1 cellular context compared by ENCODE assay signal in the genomic region with DNA sequence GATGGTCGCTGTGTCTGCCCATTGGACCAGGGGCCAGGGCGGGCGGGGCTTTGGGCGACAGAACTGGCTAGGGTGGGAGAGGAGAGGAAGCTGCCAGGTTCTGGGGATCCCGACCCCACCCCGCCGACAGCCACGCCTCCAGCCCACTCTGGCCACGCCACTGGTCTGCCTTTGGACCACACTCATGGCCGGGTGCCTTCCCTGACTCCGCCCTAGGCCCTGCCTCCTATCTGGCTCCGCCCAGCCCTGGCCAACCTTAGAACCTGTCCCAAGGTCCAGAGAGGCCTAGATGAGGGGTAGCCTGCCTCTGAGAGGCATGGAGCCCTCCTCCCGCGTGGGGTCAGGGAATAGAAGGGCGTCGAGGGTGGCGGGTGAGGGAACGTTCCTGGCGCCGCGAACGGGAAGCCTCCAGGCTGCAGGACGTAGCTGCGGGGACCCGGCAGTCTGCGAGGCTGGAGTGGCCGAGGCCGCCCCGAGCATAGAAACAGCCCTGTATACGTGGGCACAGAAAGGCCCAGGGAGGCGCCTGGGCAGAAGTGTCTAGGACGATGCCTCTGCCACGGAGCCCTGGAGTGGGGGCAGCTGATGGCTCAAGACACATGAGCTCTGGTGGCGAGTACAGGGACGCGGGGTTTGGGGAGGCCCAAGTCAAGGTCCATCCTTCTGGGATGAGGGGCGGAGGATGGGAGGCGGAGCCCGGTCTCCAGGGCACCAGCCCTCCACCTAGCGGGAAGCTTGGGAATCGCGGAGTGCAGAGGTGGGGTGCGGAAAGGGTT.
A peak's percentile ranks its signal among the peaks of the same experiment; 100 is the strongest.
TF ChIP-seq lines count a peak whose summit lies in the region.

No MANE protein-coding gene starts in this region.

TF ChIP-seq in HepG2, 621 proteins besides CTCF, POLR2A, EP300 and RAD21 (continued from another document and continues in another):
- TF ChIP-seq, protein P1, sequence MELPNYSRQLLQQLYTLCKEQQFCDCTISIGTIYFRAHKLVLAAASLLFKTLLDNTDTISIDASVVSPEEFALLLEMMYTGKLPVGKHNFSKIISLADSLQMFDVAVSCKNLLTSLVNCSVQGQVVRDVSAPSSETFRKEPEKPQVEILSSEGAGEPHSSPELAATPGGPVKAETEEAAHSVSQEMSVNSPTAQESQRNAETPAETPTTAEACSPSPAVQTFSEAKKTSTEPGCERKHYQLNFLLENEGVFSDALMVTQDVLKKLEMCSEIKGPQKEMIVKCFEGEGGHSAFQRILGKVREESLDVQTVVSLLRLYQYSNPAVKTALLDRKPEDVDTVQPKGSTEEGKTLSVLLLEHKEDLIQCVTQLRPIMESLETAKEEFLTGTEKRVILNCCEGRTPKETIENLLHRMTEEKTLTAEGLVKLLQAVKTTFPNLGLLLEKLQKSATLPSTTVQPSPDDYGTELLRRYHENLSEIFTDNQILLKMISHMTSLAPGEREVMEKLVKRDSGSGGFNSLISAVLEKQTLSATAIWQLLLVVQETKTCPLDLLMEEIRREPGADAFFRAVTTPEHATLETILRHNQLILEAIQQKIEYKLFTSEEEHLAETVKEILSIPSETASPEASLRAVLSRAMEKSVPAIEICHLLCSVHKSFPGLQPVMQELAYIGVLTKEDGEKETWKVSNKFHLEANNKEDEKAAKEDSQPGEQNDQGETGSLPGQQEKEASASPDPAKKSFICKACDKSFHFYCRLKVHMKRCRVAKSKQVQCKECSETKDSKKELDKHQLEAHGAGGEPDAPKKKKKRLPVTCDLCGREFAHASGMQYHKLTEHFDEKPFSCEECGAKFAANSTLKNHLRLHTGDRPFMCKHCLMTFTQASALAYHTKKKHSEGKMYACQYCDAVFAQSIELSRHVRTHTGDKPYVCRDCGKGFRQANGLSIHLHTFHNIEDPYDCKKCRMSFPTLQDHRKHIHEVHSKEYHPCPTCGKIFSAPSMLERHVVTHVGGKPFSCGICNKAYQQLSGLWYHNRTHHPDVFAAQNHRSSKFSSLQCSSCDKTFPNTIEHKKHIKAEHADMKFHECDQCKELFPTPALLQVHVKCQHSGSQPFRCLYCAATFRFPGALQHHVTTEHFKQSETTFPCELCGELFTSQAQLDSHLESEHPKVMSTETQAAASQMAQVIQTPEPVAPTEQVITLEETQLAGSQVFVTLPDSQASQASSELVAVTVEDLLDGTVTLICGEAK (IDR thresholded peaks at IDR 0.05): no peak
- TF ChIP-seq, protein P1 (CRISPR knock-in tag; IDR thresholded peaks at IDR 0.05): peak; percentile 34; the same call in 1 of the 2 replicates
- no peak; the same call in 1 of the 2 replicates for TF ChIP-seq IRF9 (CRISPR knock-in tag; IDR thresholded peaks at IDR 0.05; ENCODE audit: borderline replicate concordance)
- peak; percentile 78; the same call in 1 of the 2 replicates for TF ChIP-seq ZNF350 (CRISPR knock-in tag; IDR thresholded peaks at IDR 0.05; ENCODE audit: borderline replicate concordance, low read depth)
- peak; percentile 43; the same call in 1 of the 2 replicates for TF ChIP-seq NKX3-1 (CRISPR knock-in tag; IDR thresholded peaks at IDR 0.05)
- TF ChIP-seq ZNF335 (CRISPR knock-in tag; IDR thresholded peaks at IDR 0.05): peak; percentile 70
- TF ChIP-seq, protein P2, sequence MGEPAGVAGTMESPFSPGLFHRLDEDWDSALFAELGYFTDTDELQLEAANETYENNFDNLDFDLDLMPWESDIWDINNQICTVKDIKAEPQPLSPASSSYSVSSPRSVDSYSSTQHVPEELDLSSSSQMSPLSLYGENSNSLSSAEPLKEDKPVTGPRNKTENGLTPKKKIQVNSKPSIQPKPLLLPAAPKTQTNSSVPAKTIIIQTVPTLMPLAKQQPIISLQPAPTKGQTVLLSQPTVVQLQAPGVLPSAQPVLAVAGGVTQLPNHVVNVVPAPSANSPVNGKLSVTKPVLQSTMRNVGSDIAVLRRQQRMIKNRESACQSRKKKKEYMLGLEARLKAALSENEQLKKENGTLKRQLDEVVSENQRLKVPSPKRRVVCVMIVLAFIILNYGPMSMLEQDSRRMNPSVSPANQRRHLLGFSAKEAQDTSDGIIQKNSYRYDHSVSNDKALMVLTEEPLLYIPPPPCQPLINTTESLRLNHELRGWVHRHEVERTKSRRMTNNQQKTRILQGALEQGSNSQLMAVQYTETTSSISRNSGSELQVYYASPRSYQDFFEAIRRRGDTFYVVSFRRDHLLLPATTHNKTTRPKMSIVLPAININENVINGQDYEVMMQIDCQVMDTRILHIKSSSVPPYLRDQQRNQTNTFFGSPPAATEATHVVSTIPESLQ (CRISPR knock-in tag; conservative IDR thresholded peaks at IDR 0.05): no peak
- TF ChIP-seq LCORL (IDR thresholded peaks at IDR 0.05): no peak
- peak; percentile 86 for TF ChIP-seq LCORL (CRISPR knock-in tag; IDR thresholded peaks at IDR 0.05)
- TF ChIP-seq TBX2 (CRISPR knock-in tag; IDR thresholded peaks at IDR 0.05; ENCODE audit: borderline replicate concordance): peak; percentile 63; the same call in 1 of the 2 replicates
- peak; percentile 71; the same call in 1 of the 2 replicates for TF ChIP-seq ZNF232 (CRISPR knock-in tag; IDR thresholded peaks at IDR 0.05; ENCODE audit: borderline replicate concordance)
- peak; percentile 83; the same call in 1 of the 2 replicates for TF ChIP-seq ARHGAP35 (CRISPR knock-in tag; IDR thresholded peaks at IDR 0.05; ENCODE audit: borderline replicate concordance)
- TF ChIP-seq NR2C2 (CRISPR knock-in tag; IDR thresholded peaks at IDR 0.05; ENCODE audit: borderline replicate concordance): peak; percentile 60; the same call in 1 of the 2 replicates
- TF ChIP-seq, protein P3, sequence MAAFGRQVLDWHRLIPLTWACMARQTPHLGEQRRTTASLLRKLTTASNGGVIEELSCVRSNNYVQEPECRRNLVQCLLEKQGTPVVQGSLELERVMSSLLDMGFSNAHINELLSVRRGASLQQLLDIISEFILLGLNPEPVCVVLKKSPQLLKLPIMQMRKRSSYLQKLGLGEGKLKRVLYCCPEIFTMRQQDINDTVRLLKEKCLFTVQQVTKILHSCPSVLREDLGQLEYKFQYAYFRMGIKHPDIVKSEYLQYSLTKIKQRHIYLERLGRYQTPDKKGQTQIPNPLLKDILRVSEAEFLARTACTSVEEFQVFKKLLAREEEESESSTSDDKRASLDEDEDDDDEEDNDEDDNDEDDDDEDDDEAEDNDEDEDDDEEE (CRISPR knock-in tag; IDR thresholded peaks at IDR 0.05): 0 out of 2 replicates have a peak, but pooled peaks have one; percentile 80
- TF ChIP-seq PITX1 (CRISPR knock-in tag; IDR thresholded peaks at IDR 0.05): peak; percentile 69
- no peak for TF ChIP-seq ZNF367 (CRISPR knock-in tag; IDR thresholded peaks at IDR 0.05; ENCODE audit: borderline replicate concordance)
- TF ChIP-seq, protein P4, sequence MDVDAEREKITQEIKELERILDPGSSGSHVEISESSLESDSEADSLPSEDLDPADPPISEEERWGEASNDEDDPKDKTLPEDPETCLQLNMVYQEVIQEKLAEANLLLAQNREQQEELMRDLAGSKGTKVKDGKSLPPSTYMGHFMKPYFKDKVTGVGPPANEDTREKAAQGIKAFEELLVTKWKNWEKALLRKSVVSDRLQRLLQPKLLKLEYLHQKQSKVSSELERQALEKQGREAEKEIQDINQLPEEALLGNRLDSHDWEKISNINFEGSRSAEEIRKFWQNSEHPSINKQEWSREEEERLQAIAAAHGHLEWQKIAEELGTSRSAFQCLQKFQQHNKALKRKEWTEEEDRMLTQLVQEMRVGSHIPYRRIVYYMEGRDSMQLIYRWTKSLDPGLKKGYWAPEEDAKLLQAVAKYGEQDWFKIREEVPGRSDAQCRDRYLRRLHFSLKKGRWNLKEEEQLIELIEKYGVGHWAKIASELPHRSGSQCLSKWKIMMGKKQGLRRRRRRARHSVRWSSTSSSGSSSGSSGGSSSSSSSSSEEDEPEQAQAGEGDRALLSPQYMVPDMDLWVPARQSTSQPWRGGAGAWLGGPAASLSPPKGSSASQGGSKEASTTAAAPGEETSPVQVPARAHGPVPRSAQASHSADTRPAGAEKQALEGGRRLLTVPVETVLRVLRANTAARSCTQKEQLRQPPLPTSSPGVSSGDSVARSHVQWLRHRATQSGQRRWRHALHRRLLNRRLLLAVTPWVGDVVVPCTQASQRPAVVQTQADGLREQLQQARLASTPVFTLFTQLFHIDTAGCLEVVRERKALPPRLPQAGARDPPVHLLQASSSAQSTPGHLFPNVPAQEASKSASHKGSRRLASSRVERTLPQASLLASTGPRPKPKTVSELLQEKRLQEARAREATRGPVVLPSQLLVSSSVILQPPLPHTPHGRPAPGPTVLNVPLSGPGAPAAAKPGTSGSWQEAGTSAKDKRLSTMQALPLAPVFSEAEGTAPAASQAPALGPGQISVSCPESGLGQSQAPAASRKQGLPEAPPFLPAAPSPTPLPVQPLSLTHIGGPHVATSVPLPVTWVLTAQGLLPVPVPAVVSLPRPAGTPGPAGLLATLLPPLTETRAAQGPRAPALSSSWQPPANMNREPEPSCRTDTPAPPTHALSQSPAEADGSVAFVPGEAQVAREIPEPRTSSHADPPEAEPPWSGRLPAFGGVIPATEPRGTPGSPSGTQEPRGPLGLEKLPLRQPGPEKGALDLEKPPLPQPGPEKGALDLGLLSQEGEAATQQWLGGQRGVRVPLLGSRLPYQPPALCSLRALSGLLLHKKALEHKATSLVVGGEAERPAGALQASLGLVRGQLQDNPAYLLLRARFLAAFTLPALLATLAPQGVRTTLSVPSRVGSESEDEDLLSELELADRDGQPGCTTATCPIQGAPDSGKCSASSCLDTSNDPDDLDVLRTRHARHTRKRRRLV (CRISPR knock-in tag; IDR thresholded peaks at IDR 0.05): 0 out of 2 replicates have a peak, but pooled peaks have one; percentile 49
- peak; percentile 83; the same call in 1 of the 2 replicates for TF ChIP-seq ZZZ3 (CRISPR knock-in tag; IDR thresholded peaks at IDR 0.05; ENCODE audit: borderline replicate concordance)
- peak; percentile 72; the same call in 1 of the 2 replicates for TF ChIP-seq ZBTB7B (CRISPR knock-in tag; IDR thresholded peaks at IDR 0.05)
- TF ChIP-seq THYN1 (CRISPR knock-in tag; IDR thresholded peaks at IDR 0.05; ENCODE audit: borderline replicate concordance, low read depth): no peak
- TF ChIP-seq HIVEP1 (CRISPR knock-in tag; IDR thresholded peaks at IDR 0.05): peak; percentile 94
- TF ChIP-seq HOXA3 (CRISPR knock-in tag; IDR thresholded peaks at IDR 0.05): peak; percentile 77
- no peak for TF ChIP-seq CREM (IDR thresholded peaks at IDR 0.05)
- TF ChIP-seq CREM (CRISPR knock-in tag; IDR thresholded peaks at IDR 0.05): no peak
- TF ChIP-seq KLF11 (CRISPR knock-in tag; IDR thresholded peaks at IDR 0.05): peak; percentile 55
- TF ChIP-seq, protein P5, sequence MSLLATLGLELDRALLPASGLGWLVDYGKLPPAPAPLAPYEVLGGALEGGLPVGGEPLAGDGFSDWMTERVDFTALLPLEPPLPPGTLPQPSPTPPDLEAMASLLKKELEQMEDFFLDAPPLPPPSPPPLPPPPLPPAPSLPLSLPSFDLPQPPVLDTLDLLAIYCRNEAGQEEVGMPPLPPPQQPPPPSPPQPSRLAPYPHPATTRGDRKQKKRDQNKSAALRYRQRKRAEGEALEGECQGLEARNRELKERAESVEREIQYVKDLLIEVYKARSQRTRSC (CRISPR knock-in tag; IDR thresholded peaks at IDR 0.05; ENCODE audit: low read depth): 0 out of 2 replicates have a peak, but pooled peaks have one; percentile 41
- TF ChIP-seq HMGXB4 (CRISPR knock-in tag; IDR thresholded peaks at IDR 0.05; ENCODE audit: borderline replicate concordance in 1 of 2, low read depth in 1 of 2): peak; percentile 90 to 94
